Comparison of ENCODE assay signal across 1 cellular context in genomic region chr4:166658585-166658984, GRCh38.
TF ChIP-seq lines count a peak whose summit lies in the region.

No MANE protein-coding gene starts in this region.

TF ChIP-seq in WTC11, 78 proteins besides CTCF, POLR2A, EP300 and RAD21 (continued from another document):
- TF ChIP-seq ZNF512 (CRISPR knock-in tag; IDR thresholded peaks at IDR 0.05; ENCODE audit: borderline replicate concordance), result no peak
- TF ChIP-seq NR2C2 (CRISPR knock-in tag; IDR thresholded peaks at IDR 0.05), result no peak
- no peak for TF ChIP-seq CREM (CRISPR knock-in tag; IDR thresholded peaks at IDR 0.05)
- TF ChIP-seq, protein P1, sequence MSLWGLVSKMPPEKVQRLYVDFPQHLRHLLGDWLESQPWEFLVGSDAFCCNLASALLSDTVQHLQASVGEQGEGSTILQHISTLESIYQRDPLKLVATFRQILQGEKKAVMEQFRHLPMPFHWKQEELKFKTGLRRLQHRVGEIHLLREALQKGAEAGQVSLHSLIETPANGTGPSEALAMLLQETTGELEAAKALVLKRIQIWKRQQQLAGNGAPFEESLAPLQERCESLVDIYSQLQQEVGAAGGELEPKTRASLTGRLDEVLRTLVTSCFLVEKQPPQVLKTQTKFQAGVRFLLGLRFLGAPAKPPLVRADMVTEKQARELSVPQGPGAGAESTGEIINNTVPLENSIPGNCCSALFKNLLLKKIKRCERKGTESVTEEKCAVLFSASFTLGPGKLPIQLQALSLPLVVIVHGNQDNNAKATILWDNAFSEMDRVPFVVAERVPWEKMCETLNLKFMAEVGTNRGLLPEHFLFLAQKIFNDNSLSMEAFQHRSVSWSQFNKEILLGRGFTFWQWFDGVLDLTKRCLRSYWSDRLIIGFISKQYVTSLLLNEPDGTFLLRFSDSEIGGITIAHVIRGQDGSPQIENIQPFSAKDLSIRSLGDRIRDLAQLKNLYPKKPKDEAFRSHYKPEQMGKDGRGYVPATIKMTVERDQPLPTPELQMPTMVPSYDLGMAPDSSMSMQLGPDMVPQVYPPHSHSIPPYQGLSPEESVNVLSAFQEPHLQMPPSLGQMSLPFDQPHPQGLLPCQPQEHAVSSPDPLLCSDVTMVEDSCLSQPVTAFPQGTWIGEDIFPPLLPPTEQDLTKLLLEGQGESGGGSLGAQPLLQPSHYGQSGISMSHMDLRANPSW (CRISPR knock-in tag; conservative IDR thresholded peaks at IDR 0.05; ENCODE audit: low read depth), result no peak
- no peak for TF ChIP-seq ZBTB43 (CRISPR knock-in tag; IDR thresholded peaks at IDR 0.05)
- no peak for TF ChIP-seq E2F4 (CRISPR knock-in tag; IDR thresholded peaks at IDR 0.05; ENCODE audit: borderline replicate concordance, low read depth)
